ENCODE assay signal across 17 cellular contexts in genomic region chrX:128020701-128021100, GRCh38. TPM values are rescaled to one million over a fixed set of nuclear protein-coding genes. Genes with fewer than 3 reads are reported as not detected.
A peak's percentile ranks its signal among the peaks of the same experiment; 100 is the strongest.
DNase-seq lines count a peak whose midpoint lies in the region; ATAC-seq and TF ChIP-seq lines count a peak whose summit lies in the region.
"Had no signal": no experiment of that assay in that cellular context is flagged by ENCODE, and none has a peak within 500 bp of the region (broad histone marks: within the 10 kb centered on the region; RNA-seq: fewer than 3 reads in every experiment).

No MANE protein-coding gene starts in this region.

- intact Hi-C loops in PC-9 (cut with micrococcal nuclease; ENCODE audit: unreplicated experiment): loop anchor here (2.0 kb wide), 1 partner anchor 142 kb away; no protein-coding TSS in a partner anchor

- H3K79me2 ChIP-seq in PC-9 (ENCODE audit: low read depth): no peaks in the 10 kb centered on the region

- no TSS peak for BruUV-seq in PC-9 (replicated peaks; lab: Mats Ljungman, UMichigan)

- no peaks in the 10 kb centered on the region for H3K27me3 ChIP-seq in PC-9 (ENCODE audit: insufficient read depth, low read depth)
- H3K27me3 ChIP-seq: right lobe of liver had no signal

- H3K4me3 ChIP-seq in HEK293 (ENCODE audit: low read depth, low read length) (no peak overlapping the region), PC-9 (no peak overlapping the region), epithelial cell of esophagus (ENCODE audit: low read length) (no peak overlapping the region)
- H3K4me3 ChIP-seq: right lobe of liver, SK-N-MC had no signal

- peak; percentile 49 to 98 for DNase-seq in PC-9
- DNase-seq in epithelial cell of esophagus (ENCODE audit: low read depth): peak; percentile 89
- peak; percentile 35 for DNase-seq in mucosa of gallbladder (ENCODE audit: low spot score)
- no peak for DNase-seq in Kasumi-1 (lab: John Stamatoyannopoulos, UW)
- no peak for DNase-seq in stimulated activated CD4-positive, alpha-beta T cell treated with anti-CD3 and anti-CD28 coated beads, Interleukin-4, amount 100 ng/mL, for 24 hours
- DNase-seq: activated naive CD4-positive, alpha-beta T cell treated with anti-CD3 and anti-CD28 coated beads for 36 hours; EL; H7; NCI-H1436 treated with DMSO at 0.1 percent for 48 hours; NCI-H82; right lobe of liver; stimulated activated naive CD8-positive, alpha-beta T cell treated with anti-CD3 and anti-CD28 coated beads, Interleukin-15, amount 100 ng/mL, for 72 hours had no signal

- POLR2A ChIA-PET in HEK293 (lab: Yijun Ruan, JAX) (no interaction called here), PC-9 (lab: Charles Lee; ENCODE audit: unreplicated experiment) (interaction anchor here (0.6 kb wide), 2 partner anchors 10 to 349 kb away, joined by 3 to 6 read pairs; no protein-coding TSS in a partner anchor)

- no peaks in the 10 kb centered on the region for H3K9me2 ChIP-seq in PC-9 (ENCODE audit: insufficient read depth)

- H3K9me3 ChIP-seq in HEK293 (ENCODE audit: control insufficient read depth, insufficient read depth, low read depth, low read length) (no peaks in the 10 kb centered on the region; the same call in 1 of the 2 replicates), PC-9 (ENCODE audit: insufficient read depth, low read depth) (peaks cover 26% of the 10 kb centered on the region)
- H3K9me3 ChIP-seq: right lobe of liver had no signal

- CTCF ChIA-PET in HEK293 (lab: Yijun Ruan, JAX): no interaction called here
- CTCF ChIA-PET in PC-9 (lab: Charles Lee): no interaction called here

- H3K27ac ChIP-seq in HEK293 (ENCODE audit: extremely low read depth, low read depth, low read length) (no peak overlapping the region), PC-9 (peak overlapping the region; percentile 61)
- H3K27ac ChIP-seq: right lobe of liver, SK-N-MC had no signal

- H3K4me1 ChIP-seq in HEK293 (ENCODE audit: control insufficient read depth, insufficient read depth, low read length): no peaks in the 10 kb centered on the region
- H3K4me1 ChIP-seq in PC-9 (replicated peaks; ENCODE audit: insufficient read depth): peaks cover 19% of the 10 kb centered on the region
- H3K4me1 ChIP-seq: right lobe of liver had no signal

- peak overlapping the region; percentile 32 for H3K4me2 ChIP-seq in PC-9

- no peaks in the 10 kb centered on the region for H3K36me3 ChIP-seq in HEK293 (ENCODE audit: control insufficient read depth in 2 of 2, insufficient read depth in 1 of 2, low read length in 2 of 2)
- H3K36me3 ChIP-seq in PC-9 (ENCODE audit: low read depth): no peaks in the 10 kb centered on the region
- H3K36me3 ChIP-seq: right lobe of liver had no signal

- peaks cover 9% of the 10 kb centered on the region for H3F3A ChIP-seq in PC-9 (ENCODE audit: insufficient read depth, low read depth)

- TF ChIP-seq CTCF in HEK293 (tag by site-specific recombination; IDR thresholded peaks at IDR 0.05): no peak
- TF ChIP-seq CTCF in PC-9 (conservative IDR thresholded peaks at IDR 0.05): no peak
- TF ChIP-seq CTCF in epithelial cell of esophagus (IDR thresholded peaks at IDR 0.05; ENCODE audit: insufficient read depth, low read depth, low read length, missing control alignments): no peak

- no peaks in the 10 kb centered on the region for H4K20me1 ChIP-seq in PC-9 (ENCODE audit: insufficient read depth)

- no peak overlapping the region for H2AFZ ChIP-seq in PC-9

- ATAC-seq in HG02852 (IDR thresholded peaks at IDR 0.05; ENCODE audit: unreplicated experiment) (no peak), HG03354 (IDR thresholded peaks at IDR 0.05; ENCODE audit: poor library complexity, severe bottlenecking, unreplicated experiment) (no peak)
- ATAC-seq: stimulated activated naive CD8-positive, alpha-beta T cell treated with anti-CD3 and anti-CD28 coated beads, Interleukin-15, amount 100 ng/mL, for 72 hours had no signal

TF ChIP-seq in HEK293, 187 proteins besides CTCF, POLR2A, EP300 and RAD21:
- no peak for TF ChIP-seq ZNF621 (tag by site-specific recombination; IDR thresholded peaks at IDR 0.05)
- peak; percentile 41; the same call in 1 of the 2 replicates for TF ChIP-seq HIC1 (tag by site-specific recombination; IDR thresholded peaks at IDR 0.05)
- peak; percentile 60; the same call in 1 of the 2 replicates for TF ChIP-seq KLF8 (tag by site-specific recombination; IDR thresholded peaks at IDR 0.05)
- TF ChIP-seq ZNF629 (tag by site-specific recombination; IDR thresholded peaks at IDR 0.05): peak; percentile 34; the same call in 1 of the 2 replicates
- TF ChIP-seq PATZ1 (tag by site-specific recombination; IDR thresholded peaks at IDR 0.05): no peak
TF ChIP-seq in HEK293: peak in this region for 3.

RNA-seq across cellular contexts. Expression of gene ACTRT1, which starts 31.5 kb away (rescaled TPM):
- total RNA-seq in PC-9 (2021) (not detected in 2 replicates), mucosa of gallbladder (not detected)
- total RNA-seq: activated naive CD4-positive, alpha-beta T cell treated with anti-CD3 and anti-CD28 coated beads for 36 hours; fibroblast of lung; H7; right lobe of liver had no signal

Comparison
In these comparisons a context has a peak if more than half of its experiments do, and no peak if none do; other contexts are left out.
1. DNase-seq: peak in PC-9 (2 of 2), epithelial cell of esophagus (single experiment) and mucosa of gallbladder (single experiment); none in Kasumi-1 (0 of 2) and stimulated activated CD4-positive, alpha-beta T cell treated with anti-CD3 and anti-CD28 coated beads, Interleukin-4, amount 100 ng/mL, for 24 hours (single experiment).